Comparison of ENCODE assay signal across 9 cellular contexts in genomic region chr4:110631582-110632505, GRCh38. TPM values are rescaled to one million over a fixed set of nuclear protein-coding genes. Genes with fewer than 3 reads are reported as not detected.
A peak's percentile ranks its signal among the peaks of the same experiment; 100 is the strongest.
DNase-seq lines count a peak whose midpoint lies in the region; ATAC-seq, FAIRE-seq and TF ChIP-seq lines count a peak whose summit lies in the region.
"Had no signal": no experiment of that assay in that cellular context is flagged by ENCODE, and none has a peak within 500 bp of the region (broad histone marks: within the 10 kb centered on the region; RNA-seq: fewer than 3 reads in every experiment).

No MANE protein-coding gene starts in this region.

- H3K4me1 ChIP-seq in OCI-LY7 (ENCODE audit: insufficient read depth, low read length, poor library complexity, severe bottlenecking) (peaks cover 3% of the 10 kb centered on the region), kidney (ENCODE audit: control insufficient read depth in 1 of 2, insufficient read depth in 1 of 2, low read depth in 1 of 2, low read length in 2 of 2) (peaks cover 0 to 17% of the 10 kb centered on the region in 2 donors)

- no peaks in the 10 kb centered on the region for H3K36me3 ChIP-seq in OCI-LY7 (ENCODE audit: insufficient read depth, low read length)
- no peaks in the 10 kb centered on the region for H3K36me3 ChIP-seq in kidney (ENCODE audit: control insufficient read depth in 1 of 2, insufficient read depth in 2 of 2, low read length in 2 of 2)

- peak; percentile 86 for DNase-seq in Daoy (ENCODE audit: low read depth)
- peak; percentile 83 for DNase-seq in OCI-LY7 (ENCODE audit: low spot score)
- DNase-seq in cardiac fibroblast (ENCODE audit: low read depth in 2 of 2): peak; percentile 85 to 89
- peak; percentile 84 for DNase-seq in kidney
- DNase-seq in stimulated activated CD4-positive, alpha-beta T cell treated with anti-CD3 and anti-CD28 coated beads, Interleukin-15, amount 100 ng/mL, for 48 hours (ENCODE audit: low read depth in 2 of 2): peak; percentile 30 to 42
- DNase-seq in H4 (ENCODE audit: low spot score): no peak

- H3K9me3 ChIP-seq in OCI-LY7 (ENCODE audit: low read length) (no peaks in the 10 kb centered on the region), kidney (ENCODE audit: control insufficient read depth in 1 of 2, low read length in 2 of 2) (no peaks in the 10 kb centered on the region)

- no peaks in the 10 kb centered on the region for H3K9me2 ChIP-seq in OCI-LY7 (ENCODE audit: insufficient read depth, low read length)

- peak overlapping the region; percentile 32; the same call in 1 of the 2 replicates for H2AFZ ChIP-seq in OCI-LY7 (ENCODE audit: low read length)

- peak; percentile 90 for TF ChIP-seq CTCF in OCI-LY7 (conservative IDR thresholded peaks at IDR 0.05; ENCODE audit: low read length)
- peak; percentile 80 for TF ChIP-seq CTCF in cardiac fibroblast (IDR thresholded peaks at IDR 0.05; ENCODE audit: low read depth, low read length)
- peak; percentile 90 for TF ChIP-seq CTCF in kidney (IDR thresholded peaks at IDR 0.05; ENCODE audit: borderline replicate concordance, extremely low read depth, insufficient read depth)

- H3K27ac ChIP-seq in OCI-LY7 (ENCODE audit: low read depth, low read length, poor library complexity, severe bottlenecking) (no peak overlapping the region), kidney (ENCODE audit: low read depth in 2 of 2, low read length in 2 of 2) (no peak overlapping the region)

- H3K9ac ChIP-seq in kidney (ENCODE audit: low read length in 2 of 2): no peak overlapping the region

- peak overlapping the region; percentile 69 for H3K4me2 ChIP-seq in OCI-LY7 (ENCODE audit: low read length)

- intact Hi-C loops in OCI-LY7 (cut with micrococcal nuclease; ENCODE audit: unreplicated experiment) (loop anchor here (1.0 to 10.0 kb wide), 5 partner anchors 265 to 1003 kb away; no protein-coding TSS in a partner anchor), kidney (cut with DNase I) (no loop called here)

- POLR2A ChIA-PET in OCI-LY7 (lab: Charles Lee): interaction anchor here (0.6 kb wide), 1 partner anchor 699 kb away, joined by 5 read pairs; no protein-coding TSS in a partner anchor

- ATAC-seq in GM19452 (IDR thresholded peaks at IDR 0.05; ENCODE audit: unreplicated experiment) (peak; percentile 99), HG03521 (IDR thresholded peaks at IDR 0.05; ENCODE audit: unreplicated experiment) (peak; percentile 98)

- H3K79me2 ChIP-seq in OCI-LY7 (ENCODE audit: insufficient read depth, low read depth, low read length): no peaks in the 10 kb centered on the region

- no peak for FAIRE-seq in kidney (lab: Jason Lieb, UNC)

- no peaks in the 10 kb centered on the region for H4K20me1 ChIP-seq in OCI-LY7 (ENCODE audit: insufficient read depth, low read length)

- H3K4me3 ChIP-seq in OCI-LY7 (ENCODE audit: low read depth, low read length, poor library complexity, severe bottlenecking): peak overlapping the region; percentile 46
- peak overlapping the region; percentile 8 to 43 for H3K4me3 ChIP-seq in cardiac fibroblast (replicated peaks in 1 of 2; ENCODE audit: low read depth in 2 of 2, low read length in 2 of 2)
- peak overlapping the region in 1 of 2 donors; percentile 39 for H3K4me3 ChIP-seq in kidney (ENCODE audit: low read length in 2 of 2)

- CTCF ChIA-PET in OCI-LY7 (lab: Charles Lee; ENCODE audit: unreplicated experiment): no interaction called here

- BruUV-seq in OCI-LY7 (replicated peaks; lab: Mats Ljungman, UMichigan): no TSS peak

RNA-seq across cellular contexts. Expression of gene PITX2, which starts 9.0 kb away (rescaled TPM):
- 1.3 and 2.7 TPM in 2 replicates for total RNA-seq in Daoy (2014; rRNA removed; shearing (Covaris generic))
- total RNA-seq in OCI-LY7 (2014; rRNA removed; shearing (Covaris generic)): 3.3 and 4.4 TPM in 2 replicates
- total RNA-seq in OCI-LY7 (2022) (6.5 and 7.9 TPM in 2 replicates), kidney (3.2 TPM)
- 0.71 TPM for polyA plus RNA-seq in kidney (ENCODE audit: insufficient read depth, low read depth, low replicate concordance)
- 5.7 and 11.7 TPM in 2 replicates for total RNA-seq in H4 (2014; rRNA removed; shearing (Covaris generic))
- total RNA-seq: mononuclear cell had no signal
